In genomic region chr6:1436334-1437306, GRCh38 we compare ENCODE assay signal across 9 cellular contexts. TPM values are rescaled to one million over a fixed set of nuclear protein-coding genes. Genes with fewer than 3 reads are reported as not detected.
DNase-seq lines count a peak whose midpoint lies in the region; ATAC-seq, FAIRE-seq and TF ChIP-seq lines count a peak whose summit lies in the region.
"Had no signal": no experiment of that assay in that cellular context is flagged by ENCODE, and none has a peak within 500 bp of the region (broad histone marks: within the 10 kb centered on the region; RNA-seq: fewer than 3 reads in every experiment).

No MANE protein-coding gene starts in this region.

- WGBS in SK-N-SH (ENCODE audit: low lambda C conversion rate): 6% methylated on average over 18 of the region's 18 CpGs
- no CpG with 5 or more reads among the region's 18 CpGs for WGBS in iPS DF 6.9 (ENCODE audit: insufficient coverage, insufficient read length)

- H2AFZ ChIP-seq in SK-N-SH (ENCODE audit: low read depth): no peak overlapping the region

- H3K36me3 ChIP-seq in SK-N-SH (replicated peaks in 1 of 2; ENCODE audit: control insufficient read depth in 1 of 2, insufficient read depth in 2 of 2, low read length in 1 of 2) (no peaks in the 10 kb centered on the region), iPS DF 6.9 (ENCODE audit: control insufficient read depth, insufficient read depth, low read length) (no peaks in the 10 kb centered on the region)

- FAIRE-seq in A204.1 (lab: Jason Lieb, UNC): peak; percentile 95

- H3K4me1 ChIP-seq in SK-N-SH (ENCODE audit: control insufficient read depth in 1 of 2, insufficient read depth in 2 of 2, low read depth in 1 of 2, low read length in 1 of 2): no peaks in the 10 kb centered on the region
- peaks cover 6% of the 10 kb centered on the region for H3K4me1 ChIP-seq in iPS DF 6.9 (ENCODE audit: control insufficient read depth, insufficient read depth, low read length)

- H3K79me2 ChIP-seq in SK-N-SH (ENCODE audit: insufficient read depth): no peaks in the 10 kb centered on the region

- H4K20me1 ChIP-seq in SK-N-SH (ENCODE audit: insufficient read depth): no peaks in the 10 kb centered on the region

- TF ChIP-seq CTCF in GM10248 (IDR thresholded peaks at IDR 0.05; ENCODE audit: control extremely low read depth, extremely low read depth, low read depth, missing control alignments) (peak; percentile 57), LNCAP (IDR thresholded peaks at IDR 0.05) (peak; percentile 61), SK-N-SH (IDR thresholded peaks at IDR 0.05) (peak; percentile 75), brain (conservative IDR thresholded peaks at IDR 0.05) (peak; percentile 91 to 96)

- CTCF ChIA-PET in GM10248 (lab: Yijun Ruan, JAX) (interaction anchor here (0.5 to 3.0 kb wide), 31 partner anchors 8 to 1248 kb away, joined by 3 to 34 read pairs (median 4); partner anchors contain the start of gene EXOC2), SK-N-SH (lab: Yijun Ruan, JAX) (interaction anchor here (0.6 to 2.6 kb wide), 42 partner anchors 8 to 1240 kb away, joined by 3 to 15 read pairs (median 3); no protein-coding TSS in a partner anchor)

- no peaks in the 10 kb centered on the region for H3K36me3 Mint-ChIP-seq in brain
- H3K36me3 Mint-ChIP-seq: natural killer cell treated with Interleukin-12 subunit alpha and Interleukin-12 subunit beta and Interleukin-15 and Interleukin-18, amount 100 ng/mL, for 72 hours had no signal

- DNase-seq in GM10248 (ENCODE audit: extremely low spot score): peak; percentile 83
- DNase-seq in SK-N-SH: peak; percentile 71
- DNase-seq in iPS DF 6.9 (ENCODE audit: low read depth, low spot score): peak; percentile 84
- DNase-seq in stimulated activated CD4-positive, alpha-beta T cell treated with anti-CD3 and anti-CD28 coated beads, Interleukin-12 subunit alpha, Interleukin-12 subunit beta, amount 100 ng/mL, for 48 hours (ENCODE audit: low read depth in 2 of 3, low spot score in 1 of 3): peak in 2 of 3 donors; percentile 19 to 79

- H3K27me3 ChIP-seq in SK-N-SH (ENCODE audit: insufficient read depth): peaks cover 40% of the 10 kb centered on the region
- no peaks in the 10 kb centered on the region for H3K27me3 ChIP-seq in iPS DF 6.9 (ENCODE audit: control insufficient read depth, insufficient read depth, low read length)

- no peak overlapping the region for H3K4me3 Mint-ChIP-seq in brain
- H3K4me3 Mint-ChIP-seq: natural killer cell treated with Interleukin-12 subunit alpha and Interleukin-12 subunit beta and Interleukin-15 and Interleukin-18, amount 100 ng/mL, for 72 hours had no signal

- H3K4me3 ChIP-seq in SK-N-SH (ENCODE audit: low read depth in 2 of 2, low read length in 1 of 2): peak overlapping the region in 1 of 2 experiments; percentile 17; a peak in 1 of 4 replicates
- H3K4me3 ChIP-seq in iPS DF 6.9 (ENCODE audit: low read length): no peak overlapping the region

- H3K9me3 ChIP-seq in SK-N-SH (no peaks in the 10 kb centered on the region), iPS DF 6.9 (ENCODE audit: control insufficient read depth, insufficient read depth, low read length) (no peaks in the 10 kb centered on the region)

- TF ChIP-seq EP300 in SK-N-SH (IDR thresholded peaks at IDR 0.05; ENCODE audit: borderline replicate concordance in 1 of 2, low read depth in 1 of 2, low read length in 1 of 2): no peak

- peaks cover 15% of the 10 kb centered on the region for H3K27me3 Mint-ChIP-seq in brain

- no peak overlapping the region for H3K4me2 ChIP-seq in SK-N-SH

- no peaks in the 10 kb centered on the region for H3F3A ChIP-seq in SK-N-SH (replicated peaks; ENCODE audit: insufficient read depth)

- H3K9ac ChIP-seq in SK-N-SH: no peak overlapping the region

- H3K9me3 Mint-ChIP-seq in brain: peaks cover 3 to 7% (median 6%) of the 10 kb centered on the region in 5 experiments
- H3K9me3 Mint-ChIP-seq: natural killer cell treated with Interleukin-12 subunit alpha and Interleukin-12 subunit beta and Interleukin-15 and Interleukin-18, amount 100 ng/mL, for 72 hours had no signal

- no peak for ATAC-seq in GM19463 (IDR thresholded peaks at IDR 0.05; ENCODE audit: unreplicated experiment)

- POLR2A ChIA-PET in GM10248 (lab: Yijun Ruan, JAX) (no interaction called here), SK-N-SH (lab: Yijun Ruan, JAX) (no interaction called here)

- no peaks in the 10 kb centered on the region for H3K4me1 Mint-ChIP-seq in brain

- TF ChIP-seq RAD21 in SK-N-SH (IDR thresholded peaks at IDR 0.05; ENCODE audit: low read length): peak; percentile 81

- no peaks in the 10 kb centered on the region for H3K9me2 ChIP-seq in SK-N-SH

- no peak overlapping the region for H3K27ac Mint-ChIP-seq in brain
- H3K27ac Mint-ChIP-seq: natural killer cell treated with Interleukin-12 subunit alpha and Interleukin-12 subunit beta and Interleukin-15 and Interleukin-18, amount 100 ng/mL, for 72 hours had no signal

- H3K27ac ChIP-seq in SK-N-SH (ENCODE audit: low read depth in 2 of 2, low read length in 1 of 2) (no peak overlapping the region), iPS DF 6.9 (ENCODE audit: low read length) (no peak overlapping the region)

TF ChIP-seq in SK-N-SH, 30 proteins besides CTCF, POLR2A, EP300 and RAD21:
- TF ChIP-seq SMC3 (IDR thresholded peaks at IDR 0.05; ENCODE audit: low read depth, low read length): peak; percentile 54; the same call in 1 of the 2 replicates
- no peak for TF ChIP-seq TAF1 (IDR thresholded peaks at IDR 0.05; ENCODE audit: borderline replicate concordance, low read depth, low read length)

RNA-seq across cellular contexts. Expression of gene FOXF2, which starts 47.2 kb away (rescaled TPM):
- not detected in 2 replicates for polyA plus RNA-seq in SK-N-SH (2012; rRNA removed)
- polyA plus RNA-seq in SK-N-SH (2012; cell fraction: cytosol; rRNA removed): not detected in 2 replicates
- polyA plus RNA-seq in SK-N-SH (2012; cell fraction: nucleus; rRNA removed): not detected in 2 replicates
- polyA plus RNA-seq in brain (ENCODE audit: insufficient read depth, low read depth, low replicate concordance): 2.6 TPM
